ENCODE assay signal across 8 cellular contexts in genomic region chr10:33334839-33335549, GRCh38. TPM values are rescaled to one million over a fixed set of nuclear protein-coding genes. Genes with fewer than 3 reads are reported as not detected.
DNase-seq lines count a peak whose midpoint lies in the region; ATAC-seq lines count a peak whose summit lies in the region.

No MANE protein-coding gene starts in this region.

- H3K27ac ChIP-seq in mucosa of rectum (ENCODE audit: low read depth in 2 of 2, low read length in 2 of 2) (peak overlapping the region; percentile 64 to 75), thymus (ENCODE audit: low read depth) (peak overlapping the region; percentile 53)

- no peaks in the 10 kb centered on the region for H3K36me3 ChIP-seq in mucosa of rectum (ENCODE audit: control insufficient read depth in 2 of 2, insufficient read depth in 2 of 2, low read length in 2 of 2)
- no peaks in the 10 kb centered on the region for H3K36me3 ChIP-seq in thymus (ENCODE audit: control insufficient read depth, insufficient read depth)

- no peaks in the 10 kb centered on the region for H3K36me3 Mint-ChIP-seq in activated CD8-positive, alpha-beta memory T cell treated with anti-CD3 and anti-CD28 coated beads, Interleukin-2, amount 10 ng/mL, durations not matched to agents 7 days and 5 days

- H3K4me3 ChIP-seq in mucosa of rectum (ENCODE audit: low read length in 2 of 2) (peak overlapping the region; percentile 65 to 76), thymus (ENCODE audit: low read length) (peak overlapping the region; percentile 55)

- H3K4me3 Mint-ChIP-seq in activated CD8-positive, alpha-beta memory T cell treated with anti-CD3 and anti-CD28 coated beads, Interleukin-2, amount 10 ng/mL, durations not matched to agents 7 days and 5 days = peak overlapping the region; percentile 70

- peaks cover 0 to 7% of the 10 kb centered on the region in 2 donors for H3K27me3 ChIP-seq in mucosa of rectum (ENCODE audit: control insufficient read depth in 2 of 2, insufficient read depth in 2 of 2, low read length in 2 of 2)
- H3K27me3 ChIP-seq in thymus (ENCODE audit: control insufficient read depth, insufficient read depth) = peaks cover 55% of the 10 kb centered on the region

- H3K9me3 Mint-ChIP-seq in activated CD8-positive, alpha-beta memory T cell treated with anti-CD3 and anti-CD28 coated beads, Interleukin-2, amount 10 ng/mL, durations not matched to agents 7 days and 5 days (ENCODE audit: low read depth) = no peaks in the 10 kb centered on the region

- peaks cover 76% of the 10 kb centered on the region for H3K27me3 Mint-ChIP-seq in activated CD8-positive, alpha-beta memory T cell treated with anti-CD3 and anti-CD28 coated beads, Interleukin-2, amount 10 ng/mL, durations not matched to agents 7 days and 5 days

- ATAC-seq in activated CD8-positive, alpha-beta memory T cell treated with anti-CD3 and anti-CD28 coated beads, Interleukin-2, amount 10 ng/mL, durations not matched to agents 7 days and 5 days = peak; percentile 66

- WGBS in thymus = 1% methylated on average over 63 of the region's 63 CpGs

- H3K27ac Mint-ChIP-seq in activated CD8-positive, alpha-beta memory T cell treated with anti-CD3 and anti-CD28 coated beads, Interleukin-2, amount 10 ng/mL, durations not matched to agents 7 days and 5 days = no peak overlapping the region

- CTCF ChIA-PET in activated CD8-positive, alpha-beta memory T cell treated with anti-CD3 and anti-CD28 coated beads, Interleukin-2, amount 10 ng/mL, durations not matched to agents 7 days and 5 days (lab: Charles Lee) = no interaction called here

- peaks cover 22% of the 10 kb centered on the region for H3K4me1 Mint-ChIP-seq in activated CD8-positive, alpha-beta memory T cell treated with anti-CD3 and anti-CD28 coated beads, Interleukin-2, amount 10 ng/mL, durations not matched to agents 7 days and 5 days

- DNase-seq in SIG-M5 treated with dmso at 0.1 percent for 504 hours (lab: John Stamatoyannopoulos, UW; ENCODE audit: unreplicated experiment) (peak; percentile 61), SIG-M5 (lab: John Stamatoyannopoulos, UW) (no peak), NCI-H1694 treated with DMSO at 0.1 percent for 48 hours (lab: John Stamatoyannopoulos, UW) (peak; percentile 44), fibroblast of gingiva (ENCODE audit: low read depth) (peak; percentile 96), NAMALWA (ENCODE audit: low spot score) (no peak)
- DNase-seq in activated CD8-positive, alpha-beta memory T cell treated with anti-CD3 and anti-CD28 coated beads, Interleukin-2, amount 10 ng/mL, durations not matched to agents 7 days and 5 days = no peak

- peaks cover 9 to 20% of the 10 kb centered on the region in 2 donors for H3K4me1 ChIP-seq in mucosa of rectum (ENCODE audit: control insufficient read depth in 2 of 2, insufficient read depth in 2 of 2, low read length in 2 of 2)
- peaks cover 8% of the 10 kb centered on the region for H3K4me1 ChIP-seq in thymus (ENCODE audit: control insufficient read depth, insufficient read depth, low read length)

- peak overlapping the region in 1 of 2 donors; percentile 67 for H3K9ac ChIP-seq in mucosa of rectum (ENCODE audit: low read depth in 1 of 2, low read length in 2 of 2)

- H3K9me3 ChIP-seq in mucosa of rectum (ENCODE audit: control insufficient read depth in 2 of 2, low read length in 2 of 2) (no peaks in the 10 kb centered on the region), thymus (ENCODE audit: control insufficient read depth) (no peaks in the 10 kb centered on the region)

RNA-seq across cellular contexts. Expression of gene NRP1, which starts 0.5 kb away (rescaled TPM):
- 1 to 10 TPM in 1 of 2 experiments, under 1 TPM in 1; 0.55 to 2.0 TPM for total RNA-seq in activated CD8-positive, alpha-beta memory T cell treated with anti-CD3 and anti-CD28 coated beads, Interleukin-2, amount 10 ng/mL, durations not matched to agents 7 days and 5 days
- 15.4 TPM for polyA plus RNA-seq in thymus

Comparison
In these comparisons a context has a peak if more than half of its experiments do, and no peak if none do; other contexts are left out.
1. DNase-seq: peak in SIG-M5 treated with dmso at 0.1 percent for 504 hours (single experiment), NCI-H1694 treated with DMSO at 0.1 percent for 48 hours (single experiment) and fibroblast of gingiva (single experiment); none in SIG-M5 (single experiment), activated CD8-positive, alpha-beta memory T cell treated with anti-CD3 and anti-CD28 coated beads, Interleukin-2, amount 10 ng/mL, durations not matched to agents 7 days and 5 days (single experiment) and NAMALWA (single experiment).